11 cellular contexts compared by ENCODE assay signal in genomic region chr9:127873886-127874285, GRCh38. TPM values are rescaled to one million over a fixed set of nuclear protein-coding genes. Genes with fewer than 3 reads are reported as not detected.
DNase-seq lines count a peak whose midpoint lies in the region; ATAC-seq and TF ChIP-seq lines count a peak whose summit lies in the region.
"Had no signal": no experiment of that assay in that cellular context is flagged by ENCODE, and none has a peak within 500 bp of the region (broad histone marks: within the 10 kb centered on the region; RNA-seq: fewer than 3 reads in every experiment).

No MANE protein-coding gene starts in this region.

- H3K27me3 ChIP-seq in IMR-90 (ENCODE audit: control insufficient read depth, insufficient read depth, low read length): no peaks in the 10 kb centered on the region
- no peaks in the 10 kb centered on the region for H3K27me3 ChIP-seq in dorsolateral prefrontal cortex
- H3K27me3 ChIP-seq in right lobe of liver: no peaks in the 10 kb centered on the region
- no peaks in the 10 kb centered on the region for H3K27me3 ChIP-seq in stomach smooth muscle (ENCODE audit: control insufficient read depth in 1 of 2, insufficient read depth in 2 of 2, low read length in 2 of 2)
- H3K27me3 ChIP-seq in MM.1S (replicated peaks; ENCODE audit: insufficient read depth, low read length): no peaks in the 10 kb centered on the region

- H2AK5ac ChIP-seq in IMR-90 (ENCODE audit: low read depth, low read length): no peak overlapping the region

- H3F3A ChIP-seq in MM.1S (ENCODE audit: insufficient read depth, low read length): no peaks in the 10 kb centered on the region

- TF ChIP-seq CTCF in IMR-90 (conservative IDR thresholded peaks at IDR 0.05; ENCODE audit: low read depth, low read length) (no peak), dorsolateral prefrontal cortex (IDR thresholded peaks at IDR 0.05 in 54 of 56, conservative IDR thresholded peaks at IDR 0.05 in 2 of 56; ENCODE audit: low read depth in 1 of 56, partially characterized antibody in 56 of 56) (peak in 2 of 56 donors; percentile 12 to 30), right lobe of liver (IDR thresholded peaks at IDR 0.05) (no peak), MM.1S (IDR thresholded peaks at IDR 0.05; ENCODE audit: low read length) (no peak)

- H3K4me2 ChIP-seq in IMR-90 (ENCODE audit: low read depth, low read length) (no peak overlapping the region), MM.1S (ENCODE audit: low read depth, low read length) (no peak overlapping the region)

- H3K9me3 ChIP-seq in IMR-90 (ENCODE audit: control insufficient read depth, insufficient read depth, low read length): no peaks in the 10 kb centered on the region
- no peaks in the 10 kb centered on the region for H3K9me3 ChIP-seq in right lobe of liver
- no peaks in the 10 kb centered on the region for H3K9me3 ChIP-seq in stomach smooth muscle (ENCODE audit: control insufficient read depth in 2 of 2, low read length in 2 of 2)
- H3K9me3 ChIP-seq in MM.1S (replicated peaks; ENCODE audit: insufficient read depth, low read length): no peaks in the 10 kb centered on the region
- H3K9me3 ChIP-seq: HAP-1 had no signal

- H3K4me1 ChIP-seq in IMR-90 (ENCODE audit: control insufficient read depth, insufficient read depth, low read length) (peaks cover 24% of the 10 kb centered on the region), right lobe of liver (peaks cover 0 to 31% (median 15%) of the 10 kb centered on the region in 4 donors), stomach smooth muscle (ENCODE audit: control insufficient read depth, insufficient read depth, low read length) (peaks cover 51% of the 10 kb centered on the region), MM.1S (ENCODE audit: low read length) (no peaks in the 10 kb centered on the region)
- H3K4me1 ChIP-seq: HAP-1 had no signal

- H2BK20ac ChIP-seq in IMR-90 (ENCODE audit: low read depth, low read length): no peak overlapping the region

- TF ChIP-seq POLR2A in IMR-90 (IDR thresholded peaks at IDR 0.05; ENCODE audit: low read depth, low read length) (no peak), right lobe of liver (IDR thresholded peaks at IDR 0.05) (no peak)

- H2BK5ac ChIP-seq in IMR-90 (ENCODE audit: low read depth, low read length, poor library complexity, severe bottlenecking): no peak overlapping the region

- no peak overlapping the region for H3K23ac ChIP-seq in IMR-90 (ENCODE audit: low read depth, low read length)

- POLR2A ChIA-PET in IMR-90 (lab: Charles Lee; ENCODE audit: unreplicated experiment): interaction anchor here (0.6 kb wide), 1 partner anchor 139 kb away, joined by 3 read pairs; the partner anchor contains the start of gene TOR2A

- dilution Hi-C loops in IMR-90 (cut with HindIII; ENCODE audit: low sequenced_read_pairs, unreplicated experiment): no loop called here

- intact Hi-C loops in IMR-90 (cut with micrococcal nuclease) (no loop called here), dorsolateral prefrontal cortex (cut with DNase I) (loop anchor here (2.0 to 5.0 kb wide), 5 partner anchors 71 to 262 kb away; partner anchors contain the start of genes FPGS (in 2 of the 2), CDK9 (in 1 of the 2), STXBP1 (in 1 of the 2) and TOR2A (in 1 of the 2)), right lobe of liver (cut with DNase I) (loop anchor here (10.0 kb wide), 2 partner anchors 59 to 139 kb away; partner anchors contain the start of gene TOR2A (in 1 of the 2))

- H4K20me1 ChIP-seq in IMR-90 (ENCODE audit: insufficient read depth, low read length) (0 out of 2 replicates have a peak, but pooled peaks cover 6% of the 10 kb centered on the region), MM.1S (ENCODE audit: insufficient read depth, low read length) (no peaks in the 10 kb centered on the region)

- BruUV-seq in IMR-90 (replicated peaks; lab: Mats Ljungman, UMichigan): no TSS peak

- H3K79me1 ChIP-seq in IMR-90 (ENCODE audit: low read depth in 1 of 2, low read length in 2 of 2): peaks cover 20 to 34% of the 10 kb centered on the region in 2 experiments; a peak in 3 of 4 replicates

- H3K4me3 ChIP-seq in IMR-90 (ENCODE audit: insufficient read depth, low read depth, low read length): no peak overlapping the region
- H3K4me3 ChIP-seq in dorsolateral prefrontal cortex: peak overlapping the region in 38 of 59 donors; percentile 1 to 77 (median 24)
- H3K4me3 ChIP-seq in right lobe of liver: no peak overlapping the region
- H3K4me3 ChIP-seq in stomach smooth muscle (ENCODE audit: low read length in 2 of 2): peak overlapping the region; percentile 22 to 49
- no peak overlapping the region for H3K4me3 ChIP-seq in MM.1S (ENCODE audit: low read length)
- H3K4me3 ChIP-seq: HAP-1 had no signal

- no peak for ATAC-seq in IMR-90 (ENCODE audit: low read depth)
- peak; percentile 50 to 59 (median 58) for ATAC-seq in right lobe of liver
- no peak for ATAC-seq in GM19023 (IDR thresholded peaks at IDR 0.05; ENCODE audit: unreplicated experiment)
- no peak for ATAC-seq in HG03108 (IDR thresholded peaks at IDR 0.05; ENCODE audit: unreplicated experiment)

- 42% methylated on average over 4 of the region's 10 CpGs; no CpG with 5 or more reads in 1 of the 2 experiments for WGBS in IMR-90 (ENCODE audit: extremely low coverage in 2 of 2, insufficient read length in 1 of 2), 2 experiments
- 20% methylated on average over 2 of the region's 10 CpGs for WGBS in right lobe of liver (ENCODE audit: insufficient coverage, low coverage, low lambda C conversion rate, missing lambda C conversion rate)

- H3K4ac ChIP-seq in IMR-90 (ENCODE audit: low read depth, low read length): no peak overlapping the region

- no peak overlapping the region for H3K56ac ChIP-seq in IMR-90 (ENCODE audit: extremely low read depth, insufficient read depth, low read length)

- no peak overlapping the region for H3K9ac ChIP-seq in IMR-90 (ENCODE audit: low read depth, low read length)
- H3K9ac ChIP-seq in stomach smooth muscle (ENCODE audit: low read length in 2 of 2): peak overlapping the region in 1 of 2 donors; percentile 50
- H3K9ac ChIP-seq in MM.1S (ENCODE audit: low read length): no peak overlapping the region

- no peak overlapping the region for H4K5ac ChIP-seq in IMR-90 (ENCODE audit: low read depth, low read length)

- H3K27ac ChIP-seq in IMR-90 (ENCODE audit: insufficient read depth, low read length): no peak overlapping the region
- H3K27ac ChIP-seq in dorsolateral prefrontal cortex: peak overlapping the region in 50 of 59 donors; percentile 2 to 91 (median 64)
- no peak overlapping the region for H3K27ac ChIP-seq in right lobe of liver
- peak overlapping the region; percentile 31 for H3K27ac ChIP-seq in stomach smooth muscle (ENCODE audit: low read length)
- no peak overlapping the region for H3K27ac ChIP-seq in MM.1S (ENCODE audit: low read length)

- no peaks in the 10 kb centered on the region for H3K9me1 ChIP-seq in IMR-90 (ENCODE audit: insufficient read depth, low read length)

- H3K14ac ChIP-seq in IMR-90 (replicated peaks; ENCODE audit: low read depth, low read length): no peak overlapping the region

- H3K18ac ChIP-seq in IMR-90 (ENCODE audit: low read depth, low read length): no peak overlapping the region

- no peak overlapping the region for H2BK120ac ChIP-seq in IMR-90 (ENCODE audit: low read depth, low read length)

- CTCF ChIA-PET in IMR-90 (lab: Yijun Ruan, JAX): interaction anchor here (0.6 kb wide), 1 partner anchor 8 kb away, joined by 3 read pairs; no protein-coding TSS in a partner anchor

- no peak overlapping the region for H2BK15ac ChIP-seq in IMR-90 (ENCODE audit: low read depth, low read length)

- H3K79me2 ChIP-seq in MM.1S (ENCODE audit: low read length): no peaks in the 10 kb centered on the region

- DNase-seq in IMR-90 (no peak), dorsolateral prefrontal cortex (peak; percentile 78 to 93 (median 87)), right lobe of liver (peak; percentile 84 to 86 (median 85)), UCSD-AML1 (lab: John Stamatoyannopoulos, UW; ENCODE audit: unreplicated experiment) (no peak), MM.1S (no peak)
- DNase-seq: Calu3, kidney had no signal

- H2AK9ac ChIP-seq in IMR-90 (replicated peaks; ENCODE audit: low read depth, low read length, poor library complexity): peak overlapping the region; percentile 44

- no peak overlapping the region for H4K91ac ChIP-seq in IMR-90 (ENCODE audit: insufficient read depth, low read depth, low read length)

- no peak for TF ChIP-seq RAD21 in IMR-90 (IDR thresholded peaks at IDR 0.05; ENCODE audit: low read length)

- no peak overlapping the region for H2AFZ ChIP-seq in IMR-90 (replicated peaks; ENCODE audit: low read length, poor library complexity)
- no peak overlapping the region for H2AFZ ChIP-seq in MM.1S (ENCODE audit: low read length)

- in situ Hi-C loops in IMR-90 (cut with MboI; ENCODE audit: low sequenced_read_pairs): no loop called here

- H3K9me2 ChIP-seq in MM.1S (replicated peaks; ENCODE audit: insufficient read depth, low read length): no peaks in the 10 kb centered on the region

- H3K36me3 ChIP-seq in IMR-90 (ENCODE audit: control insufficient read depth, insufficient read depth, low read length) (peaks cover 21% of the 10 kb centered on the region), right lobe of liver (peaks cover 0 to 5% (median 0%) of the 10 kb centered on the region in 4 donors), stomach smooth muscle (ENCODE audit: control insufficient read depth in 2 of 2, insufficient read depth in 2 of 2, low read length in 2 of 2) (peaks cover 7 to 26% of the 10 kb centered on the region in 2 donors), MM.1S (replicated peaks; ENCODE audit: insufficient read depth, low read length) (no peaks in the 10 kb centered on the region)
- H3K36me3 ChIP-seq: HAP-1 had no signal

- H4K8ac ChIP-seq in IMR-90 (ENCODE audit: low read depth in 2 of 2, low read length in 2 of 2): no peak overlapping the region

RNA-seq across cellular contexts. Expression of gene AK1, which starts 3.6 kb away (rescaled TPM):
- total RNA-seq in IMR-90 (2012; rRNA removed) (44.8 and 51.4 TPM in 2 replicates), dorsolateral prefrontal cortex (100 to 1,000 TPM in 108 of 120 experiments, 10 to 100 TPM in 12; 58.9 to 165 (median 129) TPM), right lobe of liver (10 to 100 TPM; 31.4 to 78.6 (median 51.7) TPM)
- 119 and 126 TPM in 2 replicates for polyA plus RNA-seq in IMR-90 (2012; rRNA removed)
- 146 and 387 TPM in 2 replicates for polyA plus RNA-seq in IMR-90 (2012; cell fraction: cytosol; rRNA removed)
- 158 and 207 TPM in 2 replicates for polyA plus RNA-seq in IMR-90 (2012; cell fraction: nucleus; rRNA removed; ENCODE audit: low replicate concordance)

RNA-seq across cellular contexts. Expression of gene ENG, which starts 19.4 kb away (rescaled TPM):
- 3.6 and 4.2 TPM in 2 replicates for total RNA-seq in IMR-90 (2012; rRNA removed)
- polyA plus RNA-seq in IMR-90 (2012; rRNA removed): 73.9 and 83.3 TPM in 2 replicates
- polyA plus RNA-seq in IMR-90 (2012; cell fraction: cytosol; rRNA removed): 39.1 and 101 TPM in 2 replicates
- polyA plus RNA-seq in IMR-90 (2012; cell fraction: nucleus; rRNA removed; ENCODE audit: low replicate concordance): 36.4 and 102 TPM in 2 replicates
- 10 to 100 TPM; 10.3 to 92.1 (median 25.6) TPM for total RNA-seq in dorsolateral prefrontal cortex
- total RNA-seq in right lobe of liver: 10 to 100 TPM; 27.4 to 90.1 (median 54.1) TPM
- total RNA-seq: Calu3 had no signal

RNA-seq across cellular contexts. Expression of gene ST6GALNAC6, which starts 25.5 kb away (rescaled TPM):
- 35.3 and 35.7 TPM in 2 replicates for total RNA-seq in IMR-90 (2012; rRNA removed)
- 47.6 and 48.6 TPM in 2 replicates for polyA plus RNA-seq in IMR-90 (2012; rRNA removed)
- polyA plus RNA-seq in IMR-90 (2012; cell fraction: cytosol; rRNA removed): 41.6 and 60.0 TPM in 2 replicates
- polyA plus RNA-seq in IMR-90 (2012; cell fraction: nucleus; rRNA removed; ENCODE audit: low replicate concordance): 105 and 190 TPM in 2 replicates
- 100 to 1,000 TPM in 113 of 120 experiments, 10 to 100 TPM in 7; 52.7 to 225 (median 137) TPM for total RNA-seq in dorsolateral prefrontal cortex
- 10 to 100 TPM; 22.5 to 40.3 (median 29.8) TPM for total RNA-seq in right lobe of liver

RNA-seq across cellular contexts. Expression of gene ST6GALNAC4, which starts 43.0 kb away (rescaled TPM):
- total RNA-seq in IMR-90 (2012; rRNA removed) (11.9 and 12.5 TPM in 2 replicates), dorsolateral prefrontal cortex (10 to 100 TPM; 13.2 to 58.0 (median 23.6) TPM), right lobe of liver (10 to 100 TPM in 3 of 6 experiments, 1 to 10 TPM in 3; 3.2 to 23.8 (median 11.2) TPM)
- 32.9 and 42.2 TPM in 2 replicates for polyA plus RNA-seq in IMR-90 (2012; rRNA removed)
- 18.6 and 48.3 TPM in 2 replicates for polyA plus RNA-seq in IMR-90 (2012; cell fraction: cytosol; rRNA removed)
- 25.4 and 59.2 TPM in 2 replicates for polyA plus RNA-seq in IMR-90 (2012; cell fraction: nucleus; rRNA removed; ENCODE audit: low replicate concordance)

RNA-seq across cellular contexts. Expression of gene PIP5KL1, which starts 56.7 kb away (rescaled TPM):
- total RNA-seq in IMR-90 (2012; rRNA removed): 0.28 and 0.36 TPM in 2 replicates
- 2.7 and 3.6 TPM in 2 replicates for polyA plus RNA-seq in IMR-90 (2012; rRNA removed)
- 2.5 and 3.4 TPM in 2 replicates for polyA plus RNA-seq in IMR-90 (2012; cell fraction: cytosol; rRNA removed)
- polyA plus RNA-seq in IMR-90 (2012; cell fraction: nucleus; rRNA removed; ENCODE audit: low replicate concordance): 22.0 and 36.8 TPM in 2 replicates
- 10 to 100 TPM in 5 of 120 experiments, 1 to 10 TPM in 115; 1.2 to 13.2 (median 5.0) TPM for total RNA-seq in dorsolateral prefrontal cortex
- total RNA-seq in right lobe of liver: under 1 TPM in 3 of 6 experiments, not detected in 3; 0.58 to 0.81 (median 0.70) TPM

Comparison
In these comparisons a context has a peak if more than half of its experiments do, and no peak if none do; other contexts are left out.
1. ATAC-seq: peak in right lobe of liver (4 of 4); none in IMR-90 (single experiment), GM19023 (single experiment) and HG03108 (single experiment).
2. DNase-seq: peak in dorsolateral prefrontal cortex (10 of 10) and right lobe of liver (3 of 3); none in IMR-90 (single experiment), UCSD-AML1 (single experiment) and MM.1S (single experiment).
3. H3K27ac ChIP-seq: peak in dorsolateral prefrontal cortex (50 of 59) and stomach smooth muscle (single experiment); none in IMR-90 (single experiment), right lobe of liver (0 of 3) and MM.1S (single experiment).
4. H3K4me3 ChIP-seq: peak in dorsolateral prefrontal cortex (38 of 59) and stomach smooth muscle (2 of 2); none in IMR-90 (single experiment), right lobe of liver (0 of 3) and MM.1S (single experiment).